1 cellular context compared by ENCODE assay signal in the genomic region with DNA sequence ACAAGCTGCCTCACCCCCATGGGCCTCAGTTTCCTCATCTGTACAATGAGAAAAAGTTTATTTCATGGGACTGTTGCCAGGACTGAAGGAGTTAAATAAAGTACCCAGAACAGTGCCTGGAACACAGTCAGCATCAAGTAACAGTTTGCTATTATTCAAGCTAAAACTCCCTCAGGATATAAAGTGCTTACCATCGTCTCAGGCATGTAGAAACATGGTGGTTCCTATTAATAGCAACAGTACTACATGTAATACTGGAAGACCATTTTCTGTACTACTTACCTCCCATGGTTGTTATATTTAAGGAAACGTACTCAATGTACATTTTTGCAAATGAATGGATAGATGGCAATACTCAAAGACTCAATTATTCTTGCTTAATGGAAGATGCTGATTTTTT.
TF ChIP-seq lines count a peak whose summit lies in the region.

No MANE protein-coding gene starts in this region.

TF ChIP-seq in A549, 52 proteins besides CTCF, POLR2A, EP300 and RAD21:
- TF ChIP-seq, protein P1, sequence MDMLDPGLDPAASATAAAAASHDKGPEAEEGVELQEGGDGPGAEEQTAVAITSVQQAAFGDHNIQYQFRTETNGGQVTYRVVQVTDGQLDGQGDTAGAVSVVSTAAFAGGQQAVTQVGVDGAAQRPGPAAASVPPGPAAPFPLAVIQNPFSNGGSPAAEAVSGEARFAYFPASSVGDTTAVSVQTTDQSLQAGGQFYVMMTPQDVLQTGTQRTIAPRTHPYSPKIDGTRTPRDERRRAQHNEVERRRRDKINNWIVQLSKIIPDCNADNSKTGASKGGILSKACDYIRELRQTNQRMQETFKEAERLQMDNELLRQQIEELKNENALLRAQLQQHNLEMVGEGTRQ (IDR thresholded peaks at IDR 0.05) = no peak
- no peak for TF ChIP-seq CHD4 (IDR thresholded peaks at IDR 0.05; ENCODE audit: borderline replicate concordance)
- no peak for TF ChIP-seq HEYL (CRISPR knock-in tag; IDR thresholded peaks at IDR 0.05)
- no peak for TF ChIP-seq POLR2AphosphoS2 (conservative IDR thresholded peaks at IDR 0.05; ENCODE audit: low read length)
- TF ChIP-seq CEBPB (IDR thresholded peaks at IDR 0.05) = no peak
- TF ChIP-seq CBX8 (IDR thresholded peaks at IDR 0.05) = no peak
- TF ChIP-seq NR3C1 (IDR thresholded peaks at IDR 0.05) = no peak
- no peak for TF ChIP-seq KDM1A (IDR thresholded peaks at IDR 0.05; ENCODE audit: low read depth)
- no peak for TF ChIP-seq CHD2 (IDR thresholded peaks at IDR 0.05; ENCODE audit: low read length, partially characterized antibody)
- no peak for TF ChIP-seq NFE2L2 (conservative IDR thresholded peaks at IDR 0.05; ENCODE audit: low read length)
- TF ChIP-seq TP53 (CRISPR knock-in tag; IDR thresholded peaks at IDR 0.05) = no peak
- no peak for TF ChIP-seq FOSL2 (IDR thresholded peaks at IDR 0.05)
- no peak for TF ChIP-seq FOSL2 (CRISPR knock-in tag; IDR thresholded peaks at IDR 0.05)
- TF ChIP-seq, protein P2, sequence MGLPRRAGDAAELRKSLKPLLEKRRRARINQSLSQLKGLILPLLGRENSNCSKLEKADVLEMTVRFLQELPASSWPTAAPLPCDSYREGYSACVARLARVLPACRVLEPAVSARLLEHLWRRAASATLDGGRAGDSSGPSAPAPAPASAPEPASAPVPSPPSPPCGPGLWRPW (IDR thresholded peaks at IDR 0.05) = no peak
- TF ChIP-seq RCOR1 (IDR thresholded peaks at IDR 0.05; ENCODE audit: low read depth, low read length) = no peak
- no peak for TF ChIP-seq TFCP2L1 (CRISPR knock-in tag; IDR thresholded peaks at IDR 0.05)
- no peak for TF ChIP-seq FOXS1 (CRISPR knock-in tag; IDR thresholded peaks at IDR 0.05)
